Comparison of ENCODE assay signal across 31 cellular contexts in the genomic region with DNA sequence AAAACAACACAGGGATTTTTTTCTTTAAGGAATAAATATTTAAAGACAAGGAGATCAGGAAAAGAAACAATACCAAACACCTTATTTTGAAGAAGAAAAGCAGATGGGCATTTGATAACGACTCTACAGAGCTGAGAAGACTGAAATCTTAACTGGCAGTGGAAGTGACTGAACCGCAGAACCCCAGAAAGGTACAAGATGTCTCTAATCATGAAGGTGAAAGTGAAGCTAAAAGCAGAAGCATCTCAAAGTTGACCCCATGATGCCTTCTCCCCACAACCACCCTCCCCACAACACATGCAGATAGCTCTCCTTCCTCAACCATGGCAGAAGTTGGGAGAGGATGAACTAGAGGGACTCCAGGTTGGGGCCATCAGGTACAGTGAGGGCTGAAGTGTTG.
"Had no signal": no experiment of that assay in that cellular context is flagged by ENCODE, and none has a peak within 500 bp of the region (broad histone marks: within the 10 kb centered on the region; RNA-seq: fewer than 3 reads in every experiment).

No MANE protein-coding gene starts in this region.

- H3K36me3 ChIP-seq: cardiac muscle cell, colonic mucosa, esophagus squamous epithelium, gastroesophageal sphincter, heart right ventricle had no signal

- FAIRE-seq: endothelial cell of umbilical vein had no signal

- H3K4me3 ChIP-seq: body of pancreas, cardiac muscle cell, colonic mucosa, esophagus squamous epithelium, gastroesophageal sphincter, heart right ventricle, hepatocyte had no signal

- DNase-seq: activated CD4-positive, alpha-beta T cell treated with anti-CD3 and anti-CD28 coated beads for 1 hour; activated CD4-positive, alpha-beta T cell treated with anti-CD3 and anti-CD28 coated beads for 4 hours; activated CD4-positive, alpha-beta T cell treated with anti-CD3 and anti-CD28 coated beads, Interleukin-2, amount 50 U/mL, for 1 hour; activated CD4-positive, alpha-beta T cell treated with anti-CD3 and anti-CD28 coated beads, Interleukin-2, amount 50 U/mL, for 48 hours; activated CD8-positive, alpha-beta memory T cell treated with anti-CD3 and anti-CD28 coated beads for 24 hours; activated CD8-positive, alpha-beta T cell treated with anti-CD3 and anti-CD28 coated beads for 36 hours; activated effector memory CD4-positive, alpha-beta T cell treated with Interleukin-2 at 50 U/mL for 16 hours; activated gamma-delta T cell treated with Interleukin-2 at 50 U/mL for 16 hours; activated naive CD4-positive, alpha-beta T cell treated with anti-CD3 and anti-CD28 coated beads, Interleukin-2, amount 50 U/mL, for 16 hours; activated naive CD4-positive, alpha-beta T cell treated with Interleukin-2 at 50 U/mL for 16 hours; activated T-cell treated with anti-CD3 and anti-CD28 coated beads, Interleukin-2, amount 50 U/mL, for 4 hours; amniotic stem cell; aorta; body of pancreas; central memory CD4-positive, alpha-beta T cell; cerebellar nuclear complex; colonic mucosa; effector CD8-positive, alpha-beta T cell; esophagus squamous epithelium; foreskin melanocyte; heart right ventricle; T-helper 17 cell; T1000 had no signal

- H3K27me3 ChIP-seq: body of pancreas, colonic mucosa, gastroesophageal sphincter, hepatocyte had no signal

- H3K4me1 ChIP-seq: body of pancreas, colonic mucosa, esophagus squamous epithelium, gastroesophageal sphincter, heart right ventricle had no signal

- ATAC-seq: activated CD8-positive, alpha-beta T cell treated with anti-CD3 and anti-CD28 coated beads for 36 hours; activated T-cell treated with anti-CD3 and anti-CD28 coated beads, Interleukin-2, amount 50 U/mL, for 4 hours; activated T-helper 17 cell treated with anti-CD3 and anti-CD28 coated beads, Interleukin-2, amount 50 U/mL, for 72 hours; body of pancreas; gastroesophageal sphincter; heart right ventricle; T-helper 17 cell; WTC11 had no signal

- H3K79me2 ChIP-seq: hepatocyte had no signal

- H3K9me3 ChIP-seq: body of pancreas, colonic mucosa, esophagus squamous epithelium, gastroesophageal sphincter, heart right ventricle had no signal

- H3K4me2 ChIP-seq: hepatocyte had no signal

- H2AFZ ChIP-seq: hepatocyte had no signal

- H3K27ac ChIP-seq: body of pancreas, cardiac muscle cell, colonic mucosa, epithelial cell of prostate, esophagus squamous epithelium, gastroesophageal sphincter, heart right ventricle, hepatocyte, VCaP had no signal
